Comparison of ENCODE assay signal across 22 cellular contexts in genomic region chr20:15658295-15658694, GRCh38.
"Had no signal": no experiment of that assay in that cellular context is flagged by ENCODE, and none has a peak within 500 bp of the region (broad histone marks: within the 10 kb centered on the region; RNA-seq: fewer than 3 reads in every experiment).

No MANE protein-coding gene starts in this region.

- DNase-seq: activated B cell treated with CpG ODN at 0.5 μM for 24 hours; activated CD4-positive, alpha-beta T cell treated with anti-CD3 and anti-CD28 coated beads for 36 hours; activated CD4-positive, alpha-beta T cell treated with anti-CD3 and anti-CD28 coated beads, Interleukin-2, amount 50 U/mL, for 4 hours; activated CD8-positive, alpha-beta memory T cell treated with anti-CD3 and anti-CD28 coated beads for 24 hours; activated CD8-positive, alpha-beta memory T cell treated with anti-CD3 and anti-CD28 coated beads, Interleukin-2, amount 50 U/mL, for 4 hours; activated T-cell treated with anti-CD3 and anti-CD28 coated beads, Interleukin-2, amount 50 U/mL, for 24 hours; endodermal cell; esophagus squamous epithelium; heart right ventricle; kidney glomerular epithelial cell; left ventricle myocardium inferior; mammary epithelial cell; occipital lobe; stimulated activated CD4-positive, alpha-beta T cell treated with anti-CD3 and anti-CD28 coated beads, Interleukin-2, amount 100 ng/mL, for 48 hours; stimulated activated naive CD4-positive, alpha-beta T cell; T1000; thyroid gland had no signal

- H3K27me3 ChIP-seq: ascending aorta, breast epithelium, esophagus squamous epithelium, heart right ventricle, thyroid gland had no signal

- H3K4me1 ChIP-seq: ascending aorta, breast epithelium, esophagus squamous epithelium, heart right ventricle, left ventricle myocardium inferior, thyroid gland had no signal

- H3K36me3 ChIP-seq: ascending aorta, breast epithelium, esophagus squamous epithelium, heart right ventricle, left ventricle myocardium inferior, thyroid gland had no signal

- H3K9me3 ChIP-seq: ascending aorta, breast epithelium, esophagus squamous epithelium, heart right ventricle, left ventricle myocardium inferior, thyroid gland had no signal

- H3K27ac ChIP-seq: ascending aorta, breast epithelium, coronary artery, esophagus squamous epithelium, heart right ventricle, left ventricle myocardium inferior, thyroid gland had no signal

- H3K4me3 ChIP-seq: ascending aorta, breast epithelium, coronary artery, esophagus squamous epithelium, heart right ventricle, left ventricle myocardium inferior, thyroid gland had no signal

- ATAC-seq: activated CD4-positive, alpha-beta T cell treated with anti-CD3 and anti-CD28 coated beads for 36 hours; activated naive CD4-positive, alpha-beta T cell treated with anti-CD3 and anti-CD28 coated beads, Interleukin-2, amount 50 U/mL, for 72 hours; activated T-helper 17 cell treated with anti-CD3 and anti-CD28 coated beads, Interleukin-2, amount 50 U/mL, for 72 hours; heart right ventricle had no signal
